Comparison of ENCODE assay signal across 9 cellular contexts in the genomic region with DNA sequence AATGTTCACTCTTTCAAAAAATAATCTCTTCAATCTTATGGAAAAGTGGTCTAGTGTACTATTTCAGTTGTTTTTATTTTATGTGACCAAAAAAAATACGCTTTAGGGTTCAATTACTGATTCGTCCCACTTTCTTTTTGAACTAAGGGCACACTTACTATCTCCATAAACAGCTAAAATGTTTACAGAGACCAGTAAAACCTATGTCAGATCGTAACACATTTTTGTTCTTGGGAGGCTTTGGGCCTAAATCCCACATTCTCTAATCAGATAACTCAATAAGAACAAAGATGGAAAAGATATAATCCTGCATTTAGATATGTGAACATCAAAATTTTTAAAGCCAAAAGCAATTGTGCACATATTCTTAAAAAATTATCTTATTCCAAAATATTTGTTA. TPM values are rescaled to one million over a fixed set of nuclear protein-coding genes. Genes with fewer than 3 reads are reported as not detected.
DNase-seq lines count a peak whose midpoint lies in the region; ATAC-seq and TF ChIP-seq lines count a peak whose summit lies in the region.
"Had no signal": no experiment of that assay in that cellular context is flagged by ENCODE, and none has a peak within 500 bp of the region (broad histone marks: within the 10 kb centered on the region; RNA-seq: fewer than 3 reads in every experiment).

No MANE protein-coding gene starts in this region.

- no peaks in the 10 kb centered on the region; the same call in 1 of the 2 replicates for H4K20me1 ChIP-seq in SK-N-SH (ENCODE audit: insufficient read depth)
- no peaks in the 10 kb centered on the region for H4K20me1 ChIP-seq in SU-DHL-6 (ENCODE audit: low read depth, low read length)
- peaks cover 4% of the 10 kb centered on the region for H4K20me1 ChIP-seq in hepatocyte (ENCODE audit: insufficient read depth, poor library complexity, severe bottlenecking)

- H3K4me2 ChIP-seq in SK-N-SH (peak overlapping the region; percentile 85), SU-DHL-6 (ENCODE audit: low read depth, low read length, poor library complexity, severe bottlenecking) (peak overlapping the region; percentile 99), hepatocyte (peak overlapping the region; percentile 77)

- WGBS in SK-N-SH (ENCODE audit: low lambda C conversion rate), result under 1% methylated on average over 3 of the region's 3 CpGs
- 8% methylated on average over 3 of the region's 3 CpGs for WGBS in hepatocyte (ENCODE audit: low lambda C conversion rate, missing lambda C conversion rate)

- TF ChIP-seq EP300 in SK-N-SH (IDR thresholded peaks at IDR 0.05; ENCODE audit: borderline replicate concordance in 1 of 2, low read depth in 1 of 2, low read length in 1 of 2), result no peak

- H3K9me3 ChIP-seq in SK-N-SH, result no peaks in the 10 kb centered on the region
- no peaks in the 10 kb centered on the region for H3K9me3 ChIP-seq in SU-DHL-6 (ENCODE audit: insufficient read depth, low read length)
- H3K9me3 ChIP-seq in hepatocyte (ENCODE audit: low read depth), result no peaks in the 10 kb centered on the region
- H3K9me3 ChIP-seq: neutrophil had no signal

- CTCF ChIA-PET in SK-N-SH (lab: Yijun Ruan, JAX), result interaction anchor here (1.0 to 2.8 kb wide), 3 partner anchors 8 to 62 kb away, joined by 4 to 12 read pairs (median 7); no protein-coding TSS in a partner anchor

- H3K4me3 ChIP-seq in SK-N-SH (ENCODE audit: low read depth in 2 of 2, low read length in 1 of 2), result peak overlapping the region; percentile 68 to 80
- H3K4me3 ChIP-seq in SU-DHL-6 (ENCODE audit: insufficient read depth, low read length, poor library complexity, severe bottlenecking), result peak overlapping the region; percentile 64
- H3K4me3 ChIP-seq in hepatocyte, result peak overlapping the region; percentile 79

- H3K9ac ChIP-seq in SK-N-SH (peak overlapping the region; percentile 80), SU-DHL-6 (ENCODE audit: low read length) (peak overlapping the region; percentile 55)

- H3F3A ChIP-seq in SK-N-SH (replicated peaks; ENCODE audit: insufficient read depth) (peaks cover 14% of the 10 kb centered on the region), SU-DHL-6 (ENCODE audit: insufficient read depth) (peaks cover 20% of the 10 kb centered on the region)

- H3K4me1 ChIP-seq in SK-N-SH (ENCODE audit: control insufficient read depth in 1 of 2, insufficient read depth in 2 of 2, low read depth in 1 of 2, low read length in 1 of 2), result no peaks in the 10 kb centered on the region; a peak in 3 of 4 replicates
- H3K4me1 ChIP-seq in hepatocyte (ENCODE audit: insufficient read depth), result peaks cover 4% of the 10 kb centered on the region

- peak overlapping the region; percentile 76; the same call in 1 of the 2 replicates for H2AFZ ChIP-seq in SK-N-SH (ENCODE audit: low read depth)
- H2AFZ ChIP-seq in SU-DHL-6 (ENCODE audit: low read depth, low read length, severe bottlenecking), result no peak overlapping the region
- H2AFZ ChIP-seq in hepatocyte, result peak overlapping the region; percentile 51

- no peak for DNase-seq in SK-N-SH
- no peak for DNase-seq in hepatocyte (ENCODE audit: low spot score)
- DNase-seq in superior temporal gyrus (ENCODE audit: extremely low spot score), result peak; percentile 66
- DNase-seq in AG08396 (ENCODE audit: low spot score), result no peak
- no peak for DNase-seq in NK-92 (lab: John Stamatoyannopoulos, UW; ENCODE audit: unreplicated experiment)

- peaks cover 3% of the 10 kb centered on the region in 2 experiments for H3K36me3 ChIP-seq in SK-N-SH (replicated peaks in 1 of 2; ENCODE audit: control insufficient read depth in 1 of 2, insufficient read depth in 2 of 2, low read length in 1 of 2)
- peaks cover 7% of the 10 kb centered on the region; the same call in 1 of the 2 replicates for H3K36me3 ChIP-seq in SU-DHL-6 (ENCODE audit: low read length)
- H3K36me3 ChIP-seq in hepatocyte (replicated peaks; ENCODE audit: insufficient read depth, low read depth), result no peaks in the 10 kb centered on the region
- H3K36me3 ChIP-seq: neutrophil had no signal

- no peaks in the 10 kb centered on the region for H3K9me2 ChIP-seq in SK-N-SH
- H3K9me2 ChIP-seq in SU-DHL-6 (replicated peaks; ENCODE audit: insufficient read depth, low read length), result no peaks in the 10 kb centered on the region
- H3K9me2 ChIP-seq in hepatocyte (replicated peaks; ENCODE audit: insufficient read depth), result no peaks in the 10 kb centered on the region

- TF ChIP-seq CTCF in SK-N-SH (IDR thresholded peaks at IDR 0.05) (no peak), SU-DHL-6 (IDR thresholded peaks at IDR 0.05; ENCODE audit: insufficient read depth, low read length, poor library complexity, severe bottlenecking) (no peak), hepatocyte (IDR thresholded peaks at IDR 0.05; ENCODE audit: poor library complexity) (no peak)

- no peaks in the 10 kb centered on the region for H3K27me3 ChIP-seq in SK-N-SH (ENCODE audit: insufficient read depth)
- H3K27me3 ChIP-seq in SU-DHL-6 (ENCODE audit: low read length), result no peaks in the 10 kb centered on the region
- no peaks in the 10 kb centered on the region for H3K27me3 ChIP-seq in hepatocyte
- H3K27me3 ChIP-seq: neutrophil had no signal

- H3K27ac ChIP-seq in SK-N-SH (ENCODE audit: low read depth in 2 of 2, low read length in 1 of 2) (peak overlapping the region; percentile 84 to 97), SU-DHL-6 (ENCODE audit: low read depth, low read length) (peak overlapping the region; percentile 87; the same call in 1 of the 2 replicates), hepatocyte (peak overlapping the region; percentile 91)

- POLR2A ChIA-PET in SK-N-SH (lab: Yijun Ruan, JAX), result no interaction called here

- TF ChIP-seq RAD21 in SK-N-SH (IDR thresholded peaks at IDR 0.05; ENCODE audit: low read length), result no peak

- ATAC-seq in SK-N-SH treated with all-trans-retinoic acid at 6 μM for 48 hours, result no peak
- ATAC-seq in GM18873 (IDR thresholded peaks at IDR 0.05; ENCODE audit: low FRiP score, unreplicated experiment), result no peak

- H3K79me2 ChIP-seq in SK-N-SH (ENCODE audit: insufficient read depth) (peaks cover 66% of the 10 kb centered on the region), SU-DHL-6 (ENCODE audit: insufficient read depth, low read length) (peaks cover 63% of the 10 kb centered on the region), hepatocyte (peaks cover 67% of the 10 kb centered on the region)

TF ChIP-seq in SK-N-SH, 30 proteins besides CTCF, POLR2A, EP300 and RAD21 (continues in another document):
- TF ChIP-seq EZH2phosphoT487 (IDR thresholded peaks at IDR 0.05; ENCODE audit: borderline replicate concordance, low read depth) (no peak), NRF1 (IDR thresholded peaks at IDR 0.05; ENCODE audit: low read depth, low read length) (no peak), YY1 (IDR thresholded peaks at IDR 0.05; ENCODE audit: low read depth) (no peak), ELF1 (IDR thresholded peaks at IDR 0.05) (no peak), CHD2 (IDR thresholded peaks at IDR 0.05; ENCODE audit: low read length, partially characterized antibody) (no peak), RFX5 (IDR thresholded peaks at IDR 0.05; ENCODE audit: low read length) (no peak), TEAD4 (IDR thresholded peaks at IDR 0.05; ENCODE audit: borderline replicate concordance, insufficient read depth) (no peak), RCOR1 (IDR thresholded peaks at IDR 0.05; ENCODE audit: low read length) (no peak), SMC3 (IDR thresholded peaks at IDR 0.05; ENCODE audit: low read depth, low read length) (no peak), TCF12 (IDR thresholded peaks at IDR 0.05) (no peak), GABPA (IDR thresholded peaks at IDR 0.05; ENCODE audit: low read depth) (no peak)
- TF ChIP-seq, protein P1, sequence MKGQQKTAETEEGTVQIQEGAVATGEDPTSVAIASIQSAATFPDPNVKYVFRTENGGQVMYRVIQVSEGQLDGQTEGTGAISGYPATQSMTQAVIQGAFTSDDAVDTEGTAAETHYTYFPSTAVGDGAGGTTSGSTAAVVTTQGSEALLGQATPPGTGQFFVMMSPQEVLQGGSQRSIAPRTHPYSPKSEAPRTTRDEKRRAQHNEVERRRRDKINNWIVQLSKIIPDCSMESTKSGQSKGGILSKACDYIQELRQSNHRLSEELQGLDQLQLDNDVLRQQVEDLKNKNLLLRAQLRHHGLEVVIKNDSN (IDR thresholded peaks at IDR 0.05; ENCODE audit: borderline replicate concordance, low read depth), result no peak

TF ChIP-seq in SK-N-SH treated with all-trans-retinoic acid at 6 μM for 48 hours, 23 proteins besides CTCF, POLR2A, EP300 and RAD21 (continues in another document):
- TF ChIP-seq OSR1 (CRISPR knock-in tag; IDR thresholded peaks at IDR 0.05) (no peak), TOX (CRISPR knock-in tag; IDR thresholded peaks at IDR 0.05; ENCODE audit: borderline replicate concordance) (no peak)
- TF ChIP-seq, protein P2, sequence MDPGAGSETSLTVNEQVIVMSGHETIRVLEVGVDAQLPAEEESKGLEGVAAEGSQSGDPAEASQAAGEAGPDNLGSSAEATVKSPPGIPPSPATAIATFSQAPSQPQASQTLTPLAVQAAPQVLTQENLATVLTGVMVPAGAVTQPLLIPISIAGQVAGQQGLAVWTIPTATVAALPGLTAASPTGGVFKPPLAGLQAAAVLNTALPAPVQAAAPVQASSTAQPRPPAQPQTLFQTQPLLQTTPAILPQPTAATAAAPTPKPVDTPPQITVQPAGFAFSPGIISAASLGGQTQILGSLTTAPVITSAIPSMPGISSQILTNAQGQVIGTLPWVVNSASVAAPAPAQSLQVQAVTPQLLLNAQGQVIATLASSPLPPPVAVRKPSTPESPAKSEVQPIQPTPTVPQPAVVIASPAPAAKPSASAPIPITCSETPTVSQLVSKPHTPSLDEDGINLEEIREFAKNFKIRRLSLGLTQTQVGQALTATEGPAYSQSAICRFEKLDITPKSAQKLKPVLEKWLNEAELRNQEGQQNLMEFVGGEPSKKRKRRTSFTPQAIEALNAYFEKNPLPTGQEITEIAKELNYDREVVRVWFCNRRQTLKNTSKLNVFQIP (CRISPR knock-in tag; IDR thresholded peaks at IDR 0.05; ENCODE audit: borderline replicate concordance, low read depth), result no peak

RNA-seq across cellular contexts. Expression of gene EPC1, which starts 29.8 kb away (rescaled TPM):
- polyA plus RNA-seq in SK-N-SH (2012; rRNA removed), result 21.8 and 30.2 TPM in 2 replicates
- polyA plus RNA-seq in SK-N-SH (2012; cell fraction: cytosol; rRNA removed), result 18.6 and 19.0 TPM in 2 replicates
- 47.6 and 58.4 TPM in 2 replicates for polyA plus RNA-seq in SK-N-SH (2012; cell fraction: nucleus; rRNA removed)
- total RNA-seq in hepatocyte, result 31.4 and 36.3 TPM in 2 replicates
- polyA plus RNA-seq in hepatocyte, result 19.4 and 19.8 TPM in 2 replicates
